9 cellular contexts compared by ENCODE assay signal in the genomic region with DNA sequence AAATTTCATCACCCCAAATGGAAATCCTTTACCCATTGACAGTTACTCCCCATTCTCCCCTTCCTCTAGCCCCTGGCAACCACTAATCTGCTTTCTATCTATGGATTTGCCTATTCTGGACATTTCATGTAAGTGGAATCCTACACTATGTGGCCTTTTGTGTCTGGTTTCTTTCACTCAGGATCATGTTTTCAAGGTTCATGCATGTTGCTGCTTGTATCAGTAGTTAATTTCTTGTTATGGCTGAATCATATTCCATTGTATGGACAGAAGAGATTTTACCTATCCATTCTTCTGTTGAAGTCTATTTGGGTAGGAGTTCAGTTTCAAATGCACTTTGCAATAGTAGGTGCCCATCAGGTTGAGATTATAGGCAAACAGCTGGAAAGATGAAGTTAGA. TPM values are rescaled to one million over a fixed set of nuclear protein-coding genes. Genes with fewer than 3 reads are reported as not detected.
DNase-seq lines count a peak whose midpoint lies in the region; ATAC-seq, FAIRE-seq and TF ChIP-seq lines count a peak whose summit lies in the region.
"Had no signal": no experiment of that assay in that cellular context is flagged by ENCODE, and none has a peak within 500 bp of the region (broad histone marks: within the 10 kb centered on the region; RNA-seq: fewer than 3 reads in every experiment).

No MANE protein-coding gene starts in this region.

- no peak for TF ChIP-seq CTCF in MM.1S (IDR thresholded peaks at IDR 0.05; ENCODE audit: low read length)
- no peak for TF ChIP-seq CTCF in bronchial epithelial cell (IDR thresholded peaks at IDR 0.05; ENCODE audit: insufficient read depth, low read length, severe bottlenecking)
- TF ChIP-seq CTCF in progenitor cell of endocrine pancreas (IDR thresholded peaks at IDR 0.05; ENCODE audit: unreplicated experiment): no peak
- TF ChIP-seq CTCF in mucosa of descending colon (IDR thresholded peaks at IDR 0.05): no peak

- no peaks in the 10 kb centered on the region for H3F3A ChIP-seq in MM.1S (ENCODE audit: insufficient read depth, low read length)

- intact Hi-C loops in mucosa of descending colon (cut with DNase I, micrococcal nuclease): no loop called here

- no peak overlapping the region for H3K9ac ChIP-seq in MM.1S (ENCODE audit: low read length)

- H3K9me3 Mint-ChIP-seq in activated T-cell treated with anti-CD3 and anti-CD28 coated beads, Interleukin-2, amount 50 U/mL, for 24 hours: no peaks in the 10 kb centered on the region
- H3K9me3 Mint-ChIP-seq in progenitor cell of endocrine pancreas (ENCODE audit: low read depth): no peaks in the 10 kb centered on the region

- H3K36me3 ChIP-seq in MM.1S (replicated peaks; ENCODE audit: insufficient read depth, low read length) (no peaks in the 10 kb centered on the region), bronchial epithelial cell (ENCODE audit: control insufficient read depth, insufficient read depth, low read length) (peaks cover 2% of the 10 kb centered on the region), mucosa of descending colon (ENCODE audit: low read depth) (no peaks in the 10 kb centered on the region)

- peaks cover 28% of the 10 kb centered on the region for H3K4me1 Mint-ChIP-seq in activated T-cell treated with anti-CD3 and anti-CD28 coated beads, Interleukin-2, amount 50 U/mL, for 24 hours (ENCODE audit: low read depth)
- H3K4me1 Mint-ChIP-seq in progenitor cell of endocrine pancreas (ENCODE audit: low read depth): peaks cover 16% of the 10 kb centered on the region

- no peak for ATAC-seq in mucosa of descending colon
- no peak for ATAC-seq in HG02840 (IDR thresholded peaks at IDR 0.05; ENCODE audit: low FRiP score, unreplicated experiment)

- no peaks in the 10 kb centered on the region for H3K4me1 ChIP-seq in MM.1S (ENCODE audit: low read length)
- H3K4me1 ChIP-seq in mucosa of descending colon (ENCODE audit: low read depth): peaks cover 13% of the 10 kb centered on the region

- peaks cover 63% of the 10 kb centered on the region for H3K36me3 Mint-ChIP-seq in activated T-cell treated with anti-CD3 and anti-CD28 coated beads, Interleukin-2, amount 50 U/mL, for 24 hours (ENCODE audit: low read depth)
- H3K36me3 Mint-ChIP-seq in progenitor cell of endocrine pancreas (ENCODE audit: insufficient read depth): peaks cover 13% of the 10 kb centered on the region

- H3K4me3 ChIP-seq in MM.1S (ENCODE audit: low read length) (no peak overlapping the region), bronchial epithelial cell (ENCODE audit: low read depth, low read length) (no peak overlapping the region), mucosa of descending colon (no peak overlapping the region)

- no peaks in the 10 kb centered on the region for H3K27me3 ChIP-seq in MM.1S (replicated peaks; ENCODE audit: insufficient read depth, low read length)
- no peaks in the 10 kb centered on the region for H3K27me3 ChIP-seq in bronchial epithelial cell (ENCODE audit: control insufficient read depth, insufficient read depth, low read length)

- H3K79me2 ChIP-seq in MM.1S (ENCODE audit: low read length): peaks cover 18% of the 10 kb centered on the region

- H3K9me3 ChIP-seq in MM.1S (replicated peaks; ENCODE audit: insufficient read depth, low read length) (no peaks in the 10 kb centered on the region), mucosa of descending colon (no peaks in the 10 kb centered on the region)

- FAIRE-seq in bronchial epithelial cell (lab: Jason Lieb, UNC): no peak

- peak overlapping the region; percentile 69; the same call in 1 of the 2 replicates for H3K4me2 ChIP-seq in MM.1S (ENCODE audit: low read depth, low read length)

- H3K9me2 ChIP-seq in MM.1S (replicated peaks; ENCODE audit: insufficient read depth, low read length): no peaks in the 10 kb centered on the region

- H3K4me3 Mint-ChIP-seq in activated T-cell treated with anti-CD3 and anti-CD28 coated beads, Interleukin-2, amount 50 U/mL, for 24 hours: peak overlapping the region; percentile 92
- peak overlapping the region; percentile 87 for H3K4me3 Mint-ChIP-seq in progenitor cell of endocrine pancreas (ENCODE audit: low read depth)

- H3K27me3 Mint-ChIP-seq in activated T-cell treated with anti-CD3 and anti-CD28 coated beads, Interleukin-2, amount 50 U/mL, for 24 hours: no peaks in the 10 kb centered on the region
- H3K27me3 Mint-ChIP-seq in progenitor cell of endocrine pancreas: no peaks in the 10 kb centered on the region

- no peaks in the 10 kb centered on the region for H4K20me1 ChIP-seq in MM.1S (ENCODE audit: insufficient read depth, low read length)

- no peak overlapping the region for H3K27ac ChIP-seq in MM.1S (ENCODE audit: low read length)

- peak overlapping the region; percentile 96 for H3K27ac Mint-ChIP-seq in activated T-cell treated with anti-CD3 and anti-CD28 coated beads, Interleukin-2, amount 50 U/mL, for 24 hours
- H3K27ac Mint-ChIP-seq in progenitor cell of endocrine pancreas: peak overlapping the region; percentile 49

- no peak overlapping the region for H2AFZ ChIP-seq in MM.1S (ENCODE audit: low read length)

- no peak for DNase-seq in activated T-cell treated with anti-CD3 and anti-CD28 coated beads, Interleukin-2, amount 50 U/mL, for 24 hours
- DNase-seq in activated T-cell treated with anti-CD3 and anti-CD28 coated beads for 4 hours (no peak), MM.1S (no peak), bronchial epithelial cell (ENCODE audit: low read depth) (peak; percentile 51), progenitor cell of endocrine pancreas (ENCODE audit: low spot score, unreplicated experiment) (no peak), mucosa of descending colon (no peak), DMS114 treated with DMSO at 0.1 percent for 48 hours (lab: John Stamatoyannopoulos, UW; ENCODE audit: unreplicated experiment) (no peak)
- DNase-seq: NCI-H526 had no signal

RNA-seq across cellular contexts. Expression of a gene that starts 1.4 kb away (rescaled TPM):
- total RNA-seq in bronchial epithelial cell (6.1 and 7.4 TPM in 2 replicates), progenitor cell of endocrine pancreas (35.8 and 37.4 TPM in 2 replicates), mucosa of descending colon (10 to 100 TPM in 2 of 3 donors, 1 to 10 TPM in 1; 9.8 to 14.7 (median 14.0) TPM)

RNA-seq across cellular contexts. Expression of a gene that starts 43.1 kb away (rescaled TPM):
- total RNA-seq in bronchial epithelial cell: 125 and 234 TPM in 2 replicates
- total RNA-seq in progenitor cell of endocrine pancreas: 45.9 and 46.9 TPM in 2 replicates
- total RNA-seq in mucosa of descending colon: 100 to 1,000 TPM; 103 to 159 (median 119) TPM

RNA-seq across cellular contexts. Expression of a gene that starts 49.1 kb away (rescaled TPM):
- total RNA-seq in bronchial epithelial cell (under 0.01 TPM in 1 of 2 replicates, not detected in the other), progenitor cell of endocrine pancreas (1.8 TPM in 2 replicates), mucosa of descending colon (1 to 10 TPM; 1.4 to 2.8 (median 2.5) TPM)
